Comparison of ENCODE assay signal across 1 cellular context in genomic region chr1:201447911-201448871, GRCh38.
A peak's percentile ranks its signal among the peaks of the same experiment; 100 is the strongest.
TF ChIP-seq lines count a peak whose summit lies in the region.

No MANE protein-coding gene starts in this region.

TF ChIP-seq in H1, 55 proteins besides CTCF, POLR2A, EP300 and RAD21:
- TF ChIP-seq TEAD4 (IDR thresholded peaks at IDR 0.05; ENCODE audit: low read depth, low read length) (peak; percentile 91), KDM5A (IDR thresholded peaks at IDR 0.05; ENCODE audit: low read length) (no peak), CREB1 (IDR thresholded peaks at IDR 0.05) (peak; percentile 48), YY1 (IDR thresholded peaks at IDR 0.05; ENCODE audit: low read depth, low read length) (no peak), RBBP5 (IDR thresholded peaks at IDR 0.05; ENCODE audit: borderline replicate concordance, low read depth, low read length) (0 out of 2 replicates have a peak, but pooled peaks have one; percentile 41), BCL11A (IDR thresholded peaks at IDR 0.05; ENCODE audit: low read depth in 2 of 2, low read length in 2 of 2) (no peak), ASH2L (IDR thresholded peaks at IDR 0.05; ENCODE audit: low read length) (peak; percentile 53), JUN (IDR thresholded peaks at IDR 0.05; ENCODE audit: low read depth, low read length) (no peak), MAX (IDR thresholded peaks at IDR 0.05) (peak; percentile 50; the same call in 1 of the 2 replicates), SP1 (IDR thresholded peaks at IDR 0.05; ENCODE audit: low read depth, low read length) (no peak), CTBP2 (IDR thresholded peaks at IDR 0.05; ENCODE audit: borderline replicate concordance, insufficient read depth, insufficient read length, low read length) (peak; percentile 58), EGR1 (IDR thresholded peaks at IDR 0.05; ENCODE audit: borderline replicate concordance, low read depth, low read length) (0 out of 2 replicates have a peak, but pooled peaks have one; percentile 25), HDAC2 (IDR thresholded peaks at IDR 0.05; ENCODE audit: borderline replicate concordance in 1 of 2, low read depth in 2 of 2, low read length in 2 of 2) (peak in 1 of 2 experiments; percentile 57; a peak in 1 of 4 replicates), BACH1 (IDR thresholded peaks at IDR 0.05; ENCODE audit: low read length) (no peak)
